ENCODE assay signal across 1 cellular context in genomic region chr6:135054575-135055498, GRCh38.
TF ChIP-seq lines count a peak whose summit lies in the region.

Gene HBS1L (minus strand): TSS chr6:135054822. CDS start chr6:135054691, 131 bp downstream.

TF ChIP-seq in HepG2, 621 proteins besides CTCF, POLR2A, EP300 and RAD21 (continued from another document and continues in another):
- TF ChIP-seq, protein P1, sequence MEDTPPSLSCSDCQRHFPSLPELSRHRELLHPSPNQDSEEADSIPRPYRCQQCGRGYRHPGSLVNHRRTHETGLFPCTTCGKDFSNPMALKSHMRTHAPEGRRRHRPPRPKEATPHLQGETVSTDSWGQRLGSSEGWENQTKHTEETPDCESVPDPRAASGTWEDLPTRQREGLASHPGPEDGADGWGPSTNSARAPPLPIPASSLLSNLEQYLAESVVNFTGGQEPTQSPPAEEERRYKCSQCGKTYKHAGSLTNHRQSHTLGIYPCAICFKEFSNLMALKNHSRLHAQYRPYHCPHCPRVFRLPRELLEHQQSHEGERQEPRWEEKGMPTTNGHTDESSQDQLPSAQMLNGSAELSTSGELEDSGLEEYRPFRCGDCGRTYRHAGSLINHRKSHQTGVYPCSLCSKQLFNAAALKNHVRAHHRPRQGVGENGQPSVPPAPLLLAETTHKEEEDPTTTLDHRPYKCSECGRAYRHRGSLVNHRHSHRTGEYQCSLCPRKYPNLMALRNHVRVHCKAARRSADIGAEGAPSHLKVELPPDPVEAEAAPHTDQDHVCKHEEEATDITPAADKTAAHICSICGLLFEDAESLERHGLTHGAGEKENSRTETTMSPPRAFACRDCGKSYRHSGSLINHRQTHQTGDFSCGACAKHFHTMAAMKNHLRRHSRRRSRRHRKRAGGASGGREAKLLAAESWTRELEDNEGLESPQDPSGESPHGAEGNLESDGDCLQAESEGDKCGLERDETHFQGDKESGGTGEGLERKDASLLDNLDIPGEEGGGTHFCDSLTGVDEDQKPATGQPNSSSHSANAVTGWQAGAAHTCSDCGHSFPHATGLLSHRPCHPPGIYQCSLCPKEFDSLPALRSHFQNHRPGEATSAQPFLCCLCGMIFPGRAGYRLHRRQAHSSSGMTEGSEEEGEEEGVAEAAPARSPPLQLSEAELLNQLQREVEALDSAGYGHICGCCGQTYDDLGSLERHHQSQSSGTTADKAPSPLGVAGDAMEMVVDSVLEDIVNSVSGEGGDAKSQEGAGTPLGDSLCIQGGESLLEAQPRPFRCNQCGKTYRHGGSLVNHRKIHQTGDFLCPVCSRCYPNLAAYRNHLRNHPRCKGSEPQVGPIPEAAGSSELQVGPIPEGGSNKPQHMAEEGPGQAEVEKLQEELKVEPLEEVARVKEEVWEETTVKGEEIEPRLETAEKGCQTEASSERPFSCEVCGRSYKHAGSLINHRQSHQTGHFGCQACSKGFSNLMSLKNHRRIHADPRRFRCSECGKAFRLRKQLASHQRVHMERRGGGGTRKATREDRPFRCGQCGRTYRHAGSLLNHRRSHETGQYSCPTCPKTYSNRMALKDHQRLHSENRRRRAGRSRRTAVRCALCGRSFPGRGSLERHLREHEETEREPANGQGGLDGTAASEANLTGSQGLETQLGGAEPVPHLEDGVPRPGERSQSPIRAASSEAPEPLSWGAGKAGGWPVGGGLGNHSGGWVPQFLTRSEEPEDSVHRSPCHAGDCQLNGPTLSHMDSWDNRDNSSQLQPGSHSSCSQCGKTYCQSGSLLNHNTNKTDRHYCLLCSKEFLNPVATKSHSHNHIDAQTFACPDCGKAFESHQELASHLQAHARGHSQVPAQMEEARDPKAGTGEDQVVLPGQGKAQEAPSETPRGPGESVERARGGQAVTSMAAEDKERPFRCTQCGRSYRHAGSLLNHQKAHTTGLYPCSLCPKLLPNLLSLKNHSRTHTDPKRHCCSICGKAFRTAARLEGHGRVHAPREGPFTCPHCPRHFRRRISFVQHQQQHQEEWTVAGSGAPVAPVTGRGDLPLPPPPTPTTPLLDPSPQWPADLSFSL (CRISPR knock-in tag; IDR thresholded peaks at IDR 0.05) = peak; percentile 27; the same call in 1 of the 2 replicates
- TF ChIP-seq ZNF136 (CRISPR knock-in tag; IDR thresholded peaks at IDR 0.05; ENCODE audit: low read depth) (peak; percentile 85; the same call in 1 of the 2 replicates), RNF2 (conservative IDR thresholded peaks at IDR 0.05; ENCODE audit: low read depth) (peak; percentile 54; the same call in 1 of the 2 replicates), ZNF543 (CRISPR knock-in tag; IDR thresholded peaks at IDR 0.05) (peak; percentile 53; the same call in 1 of the 2 replicates), CHCHD3 (CRISPR knock-in tag; IDR thresholded peaks at IDR 0.05) (no peak; the same call in 1 of the 2 replicates), ZNF18 (CRISPR knock-in tag; IDR thresholded peaks at IDR 0.05; ENCODE audit: insufficient replicate concordance) (peak; percentile 78), NFIB (CRISPR knock-in tag; IDR thresholded peaks at IDR 0.05; ENCODE audit: borderline replicate concordance) (no peak), AKAP8 (CRISPR knock-in tag; IDR thresholded peaks at IDR 0.05) (peak; percentile 62; the same call in 1 of the 2 replicates), MTF2 (CRISPR knock-in tag; IDR thresholded peaks at IDR 0.05; ENCODE audit: borderline replicate concordance) (peak; percentile 64; the same call in 1 of the 2 replicates), CENPT (CRISPR knock-in tag; IDR thresholded peaks at IDR 0.05; ENCODE audit: low read depth) (no peak), MIER3 (CRISPR knock-in tag; IDR thresholded peaks at IDR 0.05; ENCODE audit: borderline replicate concordance) (peak; percentile 76), HOXA9 (CRISPR knock-in tag; IDR thresholded peaks at IDR 0.05; ENCODE audit: borderline replicate concordance) (no peak), PTBP1 (IDR thresholded peaks at IDR 0.05; ENCODE audit: low read depth, low read length, poor library complexity, severe bottlenecking) (no peak), ZNF512B (CRISPR knock-in tag; IDR thresholded peaks at IDR 0.05; ENCODE audit: borderline replicate concordance) (no peak), KMT2A (CRISPR knock-in tag; IDR thresholded peaks at IDR 0.05) (peak; percentile 94), AGO2 (optimal IDR thresholded peaks at IDR 0.05; ENCODE audit: low read depth, low read length) (no peak), ZNF883 (CRISPR knock-in tag; IDR thresholded peaks at IDR 0.05; ENCODE audit: not compliant biosample characterization) (peak; percentile 94), ZNF781 (CRISPR knock-in tag; IDR thresholded peaks at IDR 0.05; ENCODE audit: borderline replicate concordance, not compliant biosample characterization) (no peak), CCAR2 (optimal IDR thresholded peaks at IDR 0.05; ENCODE audit: low read depth, low read length) (no peak), ELF3 (CRISPR knock-in tag; IDR thresholded peaks at IDR 0.05) (peak; percentile 66), ZBTB3 (CRISPR knock-in tag; IDR thresholded peaks at IDR 0.05; ENCODE audit: borderline replicate concordance, low read depth) (0 out of 2 replicates have a peak, but pooled peaks have one; percentile 67), GTF3A (CRISPR knock-in tag; conservative IDR thresholded peaks at IDR 0.05) (no peak), MTF1 (CRISPR knock-in tag; IDR thresholded peaks at IDR 0.05) (no peak), ZNF235 (CRISPR knock-in tag; IDR thresholded peaks at IDR 0.05; ENCODE audit: borderline replicate concordance) (peak; percentile 70; the same call in 1 of the 2 replicates), ZNF138 (CRISPR knock-in tag; IDR thresholded peaks at IDR 0.05; ENCODE audit: low read depth) (no peak), KDM1A (CRISPR knock-in tag; IDR thresholded peaks at IDR 0.05) (peak; percentile 71; the same call in 1 of the 2 replicates), NCOA1 (CRISPR knock-in tag; IDR thresholded peaks at IDR 0.05) (no peak), ZFP36L1 (CRISPR knock-in tag; IDR thresholded peaks at IDR 0.05) (peak; percentile 87), ZFP41 (CRISPR knock-in tag; IDR thresholded peaks at IDR 0.05; ENCODE audit: borderline replicate concordance) (peak; percentile 33; the same call in 1 of the 2 replicates), MAFK (conservative IDR thresholded peaks at IDR 0.05 in 1 of 2, IDR thresholded peaks at IDR 0.05 in 1 of 2; ENCODE audit: low read length in 2 of 2) (0 out of 4 replicates have a peak, but pooled peaks of 1 of the 2 experiments have one; percentile 2), KLF12 (CRISPR knock-in tag; IDR thresholded peaks at IDR 0.05; ENCODE audit: borderline replicate concordance) (no peak; the same call in 1 of the 2 replicates), RARA (CRISPR knock-in tag; IDR thresholded peaks at IDR 0.05) (no peak), CCDC6 (CRISPR knock-in tag; IDR thresholded peaks at IDR 0.05) (0 out of 2 replicates have a peak, but pooled peaks have one; percentile 31), ZSCAN30 (CRISPR knock-in tag; IDR thresholded peaks at IDR 0.05) (no peak), MIXL1 (CRISPR knock-in tag; IDR thresholded peaks at IDR 0.05) (peak; percentile 14; the same call in 1 of the 2 replicates)
- TF ChIP-seq, protein P2, sequence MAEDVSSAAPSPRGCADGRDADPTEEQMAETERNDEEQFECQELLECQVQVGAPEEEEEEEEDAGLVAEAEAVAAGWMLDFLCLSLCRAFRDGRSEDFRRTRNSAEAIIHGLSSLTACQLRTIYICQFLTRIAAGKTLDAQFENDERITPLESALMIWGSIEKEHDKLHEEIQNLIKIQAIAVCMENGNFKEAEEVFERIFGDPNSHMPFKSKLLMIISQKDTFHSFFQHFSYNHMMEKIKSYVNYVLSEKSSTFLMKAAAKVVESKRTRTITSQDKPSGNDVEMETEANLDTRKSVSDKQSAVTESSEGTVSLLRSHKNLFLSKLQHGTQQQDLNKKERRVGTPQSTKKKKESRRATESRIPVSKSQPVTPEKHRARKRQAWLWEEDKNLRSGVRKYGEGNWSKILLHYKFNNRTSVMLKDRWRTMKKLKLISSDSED (CRISPR knock-in tag; IDR thresholded peaks at IDR 0.05) = no peak
- TF ChIP-seq, protein P3, sequence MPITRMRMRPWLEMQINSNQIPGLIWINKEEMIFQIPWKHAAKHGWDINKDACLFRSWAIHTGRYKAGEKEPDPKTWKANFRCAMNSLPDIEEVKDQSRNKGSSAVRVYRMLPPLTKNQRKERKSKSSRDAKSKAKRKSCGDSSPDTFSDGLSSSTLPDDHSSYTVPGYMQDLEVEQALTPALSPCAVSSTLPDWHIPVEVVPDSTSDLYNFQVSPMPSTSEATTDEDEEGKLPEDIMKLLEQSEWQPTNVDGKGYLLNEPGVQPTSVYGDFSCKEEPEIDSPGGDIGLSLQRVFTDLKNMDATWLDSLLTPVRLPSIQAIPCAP (CRISPR knock-in tag; IDR thresholded peaks at IDR 0.05; ENCODE audit: low read depth) = no peak
- TF ChIP-seq, protein P4, sequence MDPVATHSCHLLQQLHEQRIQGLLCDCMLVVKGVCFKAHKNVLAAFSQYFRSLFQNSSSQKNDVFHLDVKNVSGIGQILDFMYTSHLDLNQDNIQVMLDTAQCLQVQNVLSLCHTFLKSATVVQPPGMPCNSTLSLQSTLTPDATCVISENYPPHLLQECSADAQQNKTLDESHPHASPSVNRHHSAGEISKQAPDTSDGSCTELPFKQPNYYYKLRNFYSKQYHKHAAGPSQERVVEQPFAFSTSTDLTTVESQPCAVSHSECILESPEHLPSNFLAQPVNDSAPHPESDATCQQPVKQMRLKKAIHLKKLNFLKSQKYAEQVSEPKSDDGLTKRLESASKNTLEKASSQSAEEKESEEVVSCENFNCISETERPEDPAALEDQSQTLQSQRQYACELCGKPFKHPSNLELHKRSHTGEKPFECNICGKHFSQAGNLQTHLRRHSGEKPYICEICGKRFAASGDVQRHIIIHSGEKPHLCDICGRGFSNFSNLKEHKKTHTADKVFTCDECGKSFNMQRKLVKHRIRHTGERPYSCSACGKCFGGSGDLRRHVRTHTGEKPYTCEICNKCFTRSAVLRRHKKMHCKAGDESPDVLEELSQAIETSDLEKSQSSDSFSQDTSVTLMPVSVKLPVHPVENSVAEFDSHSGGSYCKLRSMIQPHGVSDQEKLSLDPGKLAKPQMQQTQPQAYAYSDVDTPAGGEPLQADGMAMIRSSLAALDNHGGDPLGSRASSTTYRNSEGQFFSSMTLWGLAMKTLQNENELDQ (CRISPR knock-in tag; IDR thresholded peaks at IDR 0.05; ENCODE audit: borderline replicate concordance) = no peak
- TF ChIP-seq, protein P5, sequence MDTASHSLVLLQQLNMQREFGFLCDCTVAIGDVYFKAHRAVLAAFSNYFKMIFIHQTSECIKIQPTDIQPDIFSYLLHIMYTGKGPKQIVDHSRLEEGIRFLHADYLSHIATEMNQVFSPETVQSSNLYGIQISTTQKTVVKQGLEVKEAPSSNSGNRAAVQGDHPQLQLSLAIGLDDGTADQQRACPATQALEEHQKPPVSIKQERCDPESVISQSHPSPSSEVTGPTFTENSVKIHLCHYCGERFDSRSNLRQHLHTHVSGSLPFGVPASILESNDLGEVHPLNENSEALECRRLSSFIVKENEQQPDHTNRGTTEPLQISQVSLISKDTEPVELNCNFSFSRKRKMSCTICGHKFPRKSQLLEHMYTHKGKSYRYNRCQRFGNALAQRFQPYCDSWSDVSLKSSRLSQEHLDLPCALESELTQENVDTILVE (CRISPR knock-in tag; IDR thresholded peaks at IDR 0.05) = no peak; the same call in 1 of the 2 replicates
- TF ChIP-seq, protein P6, sequence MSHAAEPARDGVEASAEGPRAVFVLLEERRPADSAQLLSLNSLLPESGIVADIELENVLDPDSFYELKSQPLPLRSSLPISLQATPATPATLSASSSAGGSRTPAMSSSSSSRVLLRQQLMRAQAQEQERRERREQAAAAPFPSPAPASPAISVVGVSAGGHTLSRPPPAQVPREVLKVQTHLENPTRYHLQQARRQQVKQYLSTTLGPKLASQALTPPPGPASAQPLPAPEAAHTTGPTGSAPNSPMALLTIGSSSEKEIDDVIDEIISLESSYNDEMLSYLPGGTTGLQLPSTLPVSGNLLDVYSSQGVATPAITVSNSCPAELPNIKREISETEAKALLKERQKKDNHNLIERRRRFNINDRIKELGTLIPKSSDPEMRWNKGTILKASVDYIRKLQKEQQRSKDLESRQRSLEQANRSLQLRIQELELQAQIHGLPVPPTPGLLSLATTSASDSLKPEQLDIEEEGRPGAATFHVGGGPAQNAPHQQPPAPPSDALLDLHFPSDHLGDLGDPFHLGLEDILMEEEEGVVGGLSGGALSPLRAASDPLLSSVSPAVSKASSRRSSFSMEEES (CRISPR knock-in tag; IDR thresholded peaks at IDR 0.05) = no peak; the same call in 1 of the 2 replicates
